Comparison of ENCODE assay signal across 23 cellular contexts in the genomic region with DNA sequence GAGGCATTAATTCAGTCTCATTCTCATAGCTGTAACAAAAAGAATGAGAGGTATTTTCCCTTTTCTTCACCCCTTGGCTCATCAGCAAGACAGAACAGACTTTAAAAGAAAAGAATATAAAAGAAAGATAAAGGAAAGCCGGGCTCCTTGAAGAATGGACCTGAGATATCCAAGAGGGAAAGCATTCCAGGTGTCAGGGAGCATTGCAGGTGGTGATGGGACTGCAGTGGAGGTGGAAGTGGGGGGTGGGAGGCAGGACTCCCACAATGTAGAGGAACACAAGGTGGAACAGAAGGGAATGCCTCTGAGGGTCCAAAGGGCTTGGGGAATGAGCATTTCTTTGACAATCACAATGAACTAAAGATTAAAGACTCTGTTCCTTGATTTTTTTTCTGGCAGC.
"Had no signal": no experiment of that assay in that cellular context is flagged by ENCODE, and none has a peak within 500 bp of the region (broad histone marks: within the 10 kb centered on the region; RNA-seq: fewer than 3 reads in every experiment).

No MANE protein-coding gene starts in this region.

- DNase-seq: dermis blood vessel endothelial cell; dorsolateral prefrontal cortex; effector CD4-positive, alpha-beta T cell; effector memory CD4-positive, alpha-beta T cell; foreskin keratinocyte; heart left ventricle; hypothalamus; left cardiac atrium; left lung; left ventricle myocardium superior; lower lobe of right lung; mesenchymal stem cell; midbrain; naive thymus-derived CD4-positive, alpha-beta T cell had no signal

- H3K4me3 ChIP-seq: coronary artery, dorsolateral prefrontal cortex, esophagus muscularis mucosa, gastroesophageal sphincter, heart left ventricle, hepatocyte, left lung, lower lobe of right lung had no signal

- H3K27ac ChIP-seq: coronary artery, esophagus muscularis mucosa, foreskin keratinocyte, gastroesophageal sphincter, heart left ventricle, hepatocyte, left lung, lower lobe of right lung had no signal

- H3K79me2 ChIP-seq: hepatocyte had no signal

- ATAC-seq: foreskin keratinocyte; gastroesophageal sphincter; heart left ventricle; left cardiac atrium; left lung; left ventricle myocardium superior; lower lobe of right lung; naive thymus-derived CD4-positive, alpha-beta T cell had no signal

- H3K4me2 ChIP-seq: hepatocyte had no signal

- FAIRE-seq: colon, endothelial cell of umbilical vein, frontal cortex, islet of Langerhans, keratinocyte had no signal

- H2AFZ ChIP-seq: hepatocyte had no signal

- H3K9me3 ChIP-seq: esophagus muscularis mucosa, gastroesophageal sphincter, heart left ventricle, left lung, lower lobe of right lung had no signal

- H3K36me3 ChIP-seq: esophagus muscularis mucosa, gastroesophageal sphincter, heart left ventricle, left lung, lower lobe of right lung had no signal

- H3K27me3 ChIP-seq: foreskin keratinocyte, gastroesophageal sphincter had no signal

- H3K4me1 ChIP-seq: esophagus muscularis mucosa, foreskin keratinocyte, gastroesophageal sphincter, heart left ventricle, left lung, lower lobe of right lung had no signal
